16 cellular contexts compared by ENCODE assay signal in the genomic region with DNA sequence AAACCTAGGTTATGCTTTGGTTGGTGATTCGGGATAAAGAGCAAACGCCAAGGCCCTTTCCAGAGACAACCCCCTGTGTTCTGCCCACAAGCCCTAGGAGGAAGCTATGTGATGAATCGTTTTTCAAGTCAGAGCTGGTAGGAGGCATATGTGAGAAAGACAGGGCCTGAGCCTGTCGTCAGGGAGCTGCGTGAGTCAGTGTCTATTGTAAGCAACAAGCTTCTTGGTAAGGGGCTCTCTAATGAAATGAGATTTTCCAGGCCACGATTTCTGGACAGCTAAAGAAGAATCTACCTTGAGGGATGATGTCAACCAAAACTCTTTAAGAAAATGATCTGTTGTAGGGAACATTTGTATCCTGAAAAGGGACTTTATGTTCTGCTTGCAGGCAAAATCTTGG.
DNase-seq lines count a peak whose midpoint lies in the region; ATAC-seq and TF ChIP-seq lines count a peak whose summit lies in the region.
"Had no signal": no experiment of that assay in that cellular context is flagged by ENCODE, and none has a peak within 500 bp of the region (broad histone marks: within the 10 kb centered on the region; RNA-seq: fewer than 3 reads in every experiment).

No MANE protein-coding gene starts in this region.

- peak overlapping the region; percentile 60 for H3K27ac ChIP-seq in left ventricle myocardium inferior (replicated peaks)
- H3K27ac ChIP-seq in esophagus muscularis mucosa (replicated peaks in 1 of 4) = no peak overlapping the region
- H3K27ac ChIP-seq in brain microvascular endothelial cell = no peak overlapping the region
- H3K27ac ChIP-seq: KMS-11 had no signal

- H3K4me3 Mint-ChIP-seq in mesothelial cell of epicardium (no peak overlapping the region), type B pancreatic cell (no peak overlapping the region)
- H3K4me3 Mint-ChIP-seq: activated CD4-positive, alpha-beta memory T cell treated with anti-CD3 and anti-CD28 coated beads for 36 hours; activated T-helper 1 cell treated with anti-CD3 and anti-CD28 coated beads, Interleukin-12 subunit alpha, Interleukin-12 subunit beta, Interleukin-2, Interleukin-4 antibody, amounts not matched to agents 30 ng/mL and 10 ng/mL and 1 ng/mL, durations not matched to agents 14 hours and 24 hours and 36 hours; CD8-positive, alpha-beta T cell had no signal

- H3K36me3 ChIP-seq in left ventricle myocardium inferior (no peaks in the 10 kb centered on the region), esophagus muscularis mucosa (no peaks in the 10 kb centered on the region), brain microvascular endothelial cell (replicated peaks) (no peaks in the 10 kb centered on the region)
- H3K36me3 ChIP-seq: HAP-1 had no signal

- H3K27me3 ChIP-seq in left ventricle myocardium inferior (ENCODE audit: low read depth) (no peaks in the 10 kb centered on the region), esophagus muscularis mucosa (no peaks in the 10 kb centered on the region), brain microvascular endothelial cell (replicated peaks) (no peaks in the 10 kb centered on the region)

- H3K9me3 Mint-ChIP-seq in mesothelial cell of epicardium (no peaks in the 10 kb centered on the region), type B pancreatic cell (no peaks in the 10 kb centered on the region)
- H3K9me3 Mint-ChIP-seq: activated CD4-positive, alpha-beta memory T cell treated with anti-CD3 and anti-CD28 coated beads for 36 hours; activated T-helper 1 cell treated with anti-CD3 and anti-CD28 coated beads, Interleukin-12 subunit alpha, Interleukin-12 subunit beta, Interleukin-2, Interleukin-4 antibody, amounts not matched to agents 30 ng/mL and 10 ng/mL and 1 ng/mL, durations not matched to agents 14 hours and 24 hours and 36 hours; CD8-positive, alpha-beta T cell had no signal

- H3K27me3 Mint-ChIP-seq in mesothelial cell of epicardium (ENCODE audit: low read depth) (peaks cover 5% of the 10 kb centered on the region), type B pancreatic cell (peaks cover 3% of the 10 kb centered on the region)
- H3K27me3 Mint-ChIP-seq: activated CD4-positive, alpha-beta memory T cell treated with anti-CD3 and anti-CD28 coated beads for 36 hours had no signal

- in situ Hi-C loops in brain microvascular endothelial cell (cut with HindIII; ENCODE audit: low pct_ligation_motif_present, low sequenced_read_pairs) = no loop called here

- no peak for TF ChIP-seq EP300 in esophagus muscularis mucosa (IDR thresholded peaks at IDR 0.05)

- TF ChIP-seq CTCF in left ventricle myocardium inferior (IDR thresholded peaks at IDR 0.05; ENCODE audit: borderline replicate concordance) (no peak), esophagus muscularis mucosa (IDR thresholded peaks at IDR 0.05) (no peak), mesothelial cell of epicardium (IDR thresholded peaks at IDR 0.05; ENCODE audit: unreplicated experiment) (no peak), type B pancreatic cell (conservative IDR thresholded peaks at IDR 0.05) (no peak), brain microvascular endothelial cell (IDR thresholded peaks at IDR 0.05; ENCODE audit: low read depth, low read length, missing control alignments) (no peak)

- TF ChIP-seq POLR2A in esophagus muscularis mucosa (IDR thresholded peaks at IDR 0.05; ENCODE audit: low read depth) = no peak

- H3K27ac Mint-ChIP-seq in mesothelial cell of epicardium = peak overlapping the region; percentile 92
- peak overlapping the region; percentile 79 for H3K27ac Mint-ChIP-seq in type B pancreatic cell
- H3K27ac Mint-ChIP-seq: activated CD4-positive, alpha-beta memory T cell treated with anti-CD3 and anti-CD28 coated beads for 36 hours; activated T-helper 1 cell treated with anti-CD3 and anti-CD28 coated beads, Interleukin-12 subunit alpha, Interleukin-12 subunit beta, Interleukin-2, Interleukin-4 antibody, amounts not matched to agents 30 ng/mL and 10 ng/mL and 1 ng/mL, durations not matched to agents 14 hours and 24 hours and 36 hours; CD8-positive, alpha-beta T cell had no signal

- intact Hi-C loops in left ventricle myocardium inferior (cut with micrococcal nuclease) = no loop called here
- intact Hi-C loops in Right ventricle myocardium inferior (cut with DNase I) = loop anchor here (5.0 kb wide), 2 partner anchors 52 to 93 kb away; no protein-coding TSS in a partner anchor
- intact Hi-C loops in esophagus muscularis mucosa (cut with DNase I) = no loop called here

- 55% methylated on average over 5 of the region's 6 CpGs for WGBS in esophagus muscularis mucosa

- no peak for ATAC-seq in Right ventricle myocardium inferior
- ATAC-seq: CD8-positive, alpha-beta T cell had no signal

- DNase-seq in left ventricle myocardium inferior = no peak
- DNase-seq in Right ventricle myocardium inferior (ENCODE audit: missing footprints) = no peak
- DNase-seq in esophagus muscularis mucosa (ENCODE audit: extremely low spot score) = peak; percentile 77
- peak in 1 of 2 experiments; percentile 42 for DNase-seq in mesothelial cell of epicardium (ENCODE audit: low spot score in 2 of 2, unreplicated experiment in 2 of 2)
- DNase-seq in type B pancreatic cell (ENCODE audit: extremely low spot score, unreplicated experiment) = no peak
- no peak for DNase-seq in brain microvascular endothelial cell
- DNase-seq in mucosa of gallbladder (ENCODE audit: low spot score) = no peak
- no peak for DNase-seq in H4 (ENCODE audit: low spot score)
- DNase-seq: activated CD4-positive, alpha-beta memory T cell treated with anti-CD3 and anti-CD28 coated beads for 36 hours; CD8-positive, alpha-beta T cell; cortex of kidney; midbrain; NCI-H1105 had no signal

- H3K4me1 ChIP-seq in left ventricle myocardium inferior = peaks cover 27% of the 10 kb centered on the region
- peaks cover 0 to 12% (median 9%) of the 10 kb centered on the region in 4 donors for H3K4me1 ChIP-seq in esophagus muscularis mucosa
- H3K4me1 ChIP-seq: HAP-1 had no signal

- H3K4me1 Mint-ChIP-seq in mesothelial cell of epicardium = peaks cover 45% of the 10 kb centered on the region
- H3K4me1 Mint-ChIP-seq in type B pancreatic cell (ENCODE audit: unreplicated experiment) = peaks cover 27% of the 10 kb centered on the region

- H3K4me3 ChIP-seq in left ventricle myocardium inferior (no peak overlapping the region), esophagus muscularis mucosa (no peak overlapping the region), brain microvascular endothelial cell (ENCODE audit: low read depth, low read length) (no peak overlapping the region)
- H3K4me3 ChIP-seq: HAP-1 had no signal

- H3K9me3 ChIP-seq in left ventricle myocardium inferior (replicated peaks) = no peaks in the 10 kb centered on the region
- no peaks in the 10 kb centered on the region for H3K9me3 ChIP-seq in esophagus muscularis mucosa
- H3K9me3 ChIP-seq: HAP-1 had no signal

- H3K36me3 Mint-ChIP-seq in mesothelial cell of epicardium = no peaks in the 10 kb centered on the region
- no peaks in the 10 kb centered on the region for H3K36me3 Mint-ChIP-seq in type B pancreatic cell
- H3K36me3 Mint-ChIP-seq: activated CD4-positive, alpha-beta memory T cell treated with anti-CD3 and anti-CD28 coated beads for 36 hours; CD8-positive, alpha-beta T cell had no signal
